In genomic region chr11:68037481-68038225, GRCh38 we compare ENCODE assay signal across 10 cellular contexts. TPM values are rescaled to one million over a fixed set of nuclear protein-coding genes. Genes with fewer than 3 reads are reported as not detected.
DNase-seq lines count a peak whose midpoint lies in the region; ATAC-seq and TF ChIP-seq lines count a peak whose summit lies in the region.
"Had no signal": no experiment of that assay in that cellular context is flagged by ENCODE, and none has a peak within 500 bp of the region (broad histone marks: within the 10 kb centered on the region; RNA-seq: fewer than 3 reads in every experiment).

No MANE protein-coding gene starts in this region.

- intact Hi-C loops in dendritic cell treated with granulocyte-macrophage colony-stimulating factor and Interleukin-4, amounts not matched to agents 40 ng/mL and 50 ng/mL, for 4 days (cut with micrococcal nuclease), result loop anchor here (5.0 to 10.0 kb wide), 2 partner anchors 40 to 77 kb away; no protein-coding TSS in a partner anchor
- intact Hi-C loops in lower leg skin (cut with DNase I; ENCODE audit: low total_unique reads), result no loop called here

- TF ChIP-seq CTCF in Loucy (conservative IDR thresholded peaks at IDR 0.05; ENCODE audit: low read length) (no peak), neural progenitor cell (IDR thresholded peaks at IDR 0.05) (no peak), lower leg skin (IDR thresholded peaks at IDR 0.05) (no peak)

- H3K27ac ChIP-seq in BLaER1 treated with 17β-estradiol and CSF1 and Interleukin-3, amounts not matched to agents 10 nM and 100 nM, result peak overlapping the region; percentile 79 to 92 (median 88)
- no peak overlapping the region for H3K27ac ChIP-seq in neural progenitor cell

- no peaks in the 10 kb centered on the region for H3K9me3 ChIP-seq in BLaER1 treated with 17β-estradiol and CSF1 and Interleukin-3, amounts not matched to agents 10 nM and 100 nM (replicated peaks in 1 of 11)
- H3K9me3 ChIP-seq in Loucy (ENCODE audit: insufficient read depth, low read depth, low read length), result no peaks in the 10 kb centered on the region
- H3K9me3 ChIP-seq in neural progenitor cell (ENCODE audit: low read depth), result no peaks in the 10 kb centered on the region

- peaks cover 67 to 79% (median 72%) of the 10 kb centered on the region in 10 experiments for H3K4me1 ChIP-seq in BLaER1 treated with 17β-estradiol and CSF1 and Interleukin-3, amounts not matched to agents 10 nM and 100 nM
- H3K4me1 ChIP-seq in Loucy (ENCODE audit: insufficient read depth, low read length, poor library complexity, severe bottlenecking) (peaks cover 36% of the 10 kb centered on the region), neural progenitor cell (peaks cover 16% of the 10 kb centered on the region)

- peak overlapping the region; percentile 63 for H3K4me3 Mint-ChIP-seq in dendritic cell treated with granulocyte-macrophage colony-stimulating factor and Interleukin-4, amounts not matched to agents 40 ng/mL and 50 ng/mL, for 4 days
- no peak overlapping the region for H3K4me3 Mint-ChIP-seq in neural progenitor cell

- 67 to 81% methylated on average over 16 to 18 of the region's 20 CpGs for WGBS in lower leg skin, 2 donors

- H3K27ac Mint-ChIP-seq in dendritic cell treated with granulocyte-macrophage colony-stimulating factor and Interleukin-4, amounts not matched to agents 40 ng/mL and 50 ng/mL, for 4 days, result peak overlapping the region; percentile 97
- peak overlapping the region; percentile 60 for H3K27ac Mint-ChIP-seq in neural progenitor cell

- no peaks in the 10 kb centered on the region for H3K27me3 Mint-ChIP-seq in dendritic cell treated with granulocyte-macrophage colony-stimulating factor and Interleukin-4, amounts not matched to agents 40 ng/mL and 50 ng/mL, for 4 days
- H3K27me3 Mint-ChIP-seq in neural progenitor cell (ENCODE audit: insufficient read depth, low read depth), result peaks cover 6% of the 10 kb centered on the region

- peaks cover 81% of the 10 kb centered on the region for H3K36me3 Mint-ChIP-seq in dendritic cell treated with granulocyte-macrophage colony-stimulating factor and Interleukin-4, amounts not matched to agents 40 ng/mL and 50 ng/mL, for 4 days (ENCODE audit: low read depth)
- H3K36me3 Mint-ChIP-seq in neural progenitor cell, result peaks cover 3% of the 10 kb centered on the region

- H3K9me2 ChIP-seq in Loucy (replicated peaks; ENCODE audit: low read depth, low read length), result no peaks in the 10 kb centered on the region

- peaks cover 13% of the 10 kb centered on the region; the same call in 1 of the 2 replicates for H3K79me2 ChIP-seq in Loucy (ENCODE audit: insufficient read depth, low read length)
- no peaks in the 10 kb centered on the region for H3K79me2 ChIP-seq in neural progenitor cell (ENCODE audit: low read depth)

- no peak for TF ChIP-seq POLR2A in lower leg skin (IDR thresholded peaks at IDR 0.05)

- H3K9ac ChIP-seq in BLaER1 treated with 17β-estradiol and CSF1 and Interleukin-3, amounts not matched to agents 10 nM and 100 nM, result peak overlapping the region; percentile 79 to 90 (median 86); a peak in 21 of 22 replicates
- H3K9ac ChIP-seq in Loucy (ENCODE audit: low read depth, low read length, poor library complexity, severe bottlenecking) (peak overlapping the region; percentile 43), neural progenitor cell (no peak overlapping the region)

- no peaks in the 10 kb centered on the region for H3K9me3 Mint-ChIP-seq in dendritic cell treated with granulocyte-macrophage colony-stimulating factor and Interleukin-4, amounts not matched to agents 40 ng/mL and 50 ng/mL, for 4 days
- H3K9me3 Mint-ChIP-seq in neural progenitor cell, result no peaks in the 10 kb centered on the region

- ATAC-seq in HG03521 (IDR thresholded peaks at IDR 0.05; ENCODE audit: unreplicated experiment), result no peak

- peaks cover 16 to 24% (median 22%) of the 10 kb centered on the region in 11 experiments for H4K20me1 ChIP-seq in BLaER1 treated with 17β-estradiol and CSF1 and Interleukin-3, amounts not matched to agents 10 nM and 100 nM
- peaks cover under 1% of the 10 kb centered on the region for H4K20me1 ChIP-seq in Loucy (ENCODE audit: insufficient read depth, low read length, poor library complexity, severe bottlenecking)
- no peaks in the 10 kb centered on the region for H4K20me1 ChIP-seq in neural progenitor cell (ENCODE audit: low read depth)

- H2AFZ ChIP-seq in Loucy (ENCODE audit: low read length) (no peak overlapping the region), neural progenitor cell (replicated peaks) (no peak overlapping the region)

- peaks cover 24 to 56% (median 32%) of the 10 kb centered on the region in 11 experiments for H3K36me3 ChIP-seq in BLaER1 treated with 17β-estradiol and CSF1 and Interleukin-3, amounts not matched to agents 10 nM and 100 nM
- H3K36me3 ChIP-seq in Loucy (ENCODE audit: insufficient read depth, low read length), result peaks cover 4% of the 10 kb centered on the region; the same call in 1 of the 2 replicates
- H3K36me3 ChIP-seq in neural progenitor cell, result no peaks in the 10 kb centered on the region

- H3K4me2 ChIP-seq in BLaER1 treated with 17β-estradiol and CSF1 and Interleukin-3, amounts not matched to agents 10 nM and 100 nM, result peak overlapping the region; percentile 93 to 100 (median 98)
- H3K4me2 ChIP-seq in Loucy (ENCODE audit: low read depth, low read length, poor library complexity, severe bottlenecking) (peak overlapping the region; percentile 50), neural progenitor cell (peak overlapping the region; percentile 74)

- peak overlapping the region in 4 of 10 experiments; percentile 79 to 94 (median 90); a peak in 4 of 20 replicates for H3K4me3 ChIP-seq in BLaER1 treated with 17β-estradiol and CSF1 and Interleukin-3, amounts not matched to agents 10 nM and 100 nM
- peak overlapping the region; percentile 10 for H3K4me3 ChIP-seq in Loucy (ENCODE audit: low read length, poor library complexity, severe bottlenecking)
- no peak overlapping the region for H3K4me3 ChIP-seq in neural progenitor cell
- no peak overlapping the region for H3K4me3 ChIP-seq in lower leg skin (ENCODE audit: low read depth, poor library complexity, severe bottlenecking)

- no peaks in the 10 kb centered on the region for H3K27me3 ChIP-seq in BLaER1 treated with 17β-estradiol and CSF1 and Interleukin-3, amounts not matched to agents 10 nM and 100 nM
- no peaks in the 10 kb centered on the region for H3K27me3 ChIP-seq in Loucy (ENCODE audit: insufficient read depth, low read length, poor library complexity, severe bottlenecking)
- no peaks in the 10 kb centered on the region for H3K27me3 ChIP-seq in neural progenitor cell

- peaks cover 76% of the 10 kb centered on the region for H3K4me1 Mint-ChIP-seq in dendritic cell treated with granulocyte-macrophage colony-stimulating factor and Interleukin-4, amounts not matched to agents 40 ng/mL and 50 ng/mL, for 4 days (ENCODE audit: low read depth)
- peaks cover 9% of the 10 kb centered on the region for H3K4me1 Mint-ChIP-seq in neural progenitor cell

- peaks cover 3% of the 10 kb centered on the region; the same call in 1 of the 2 replicates for H3F3A ChIP-seq in Loucy (ENCODE audit: low read depth)
- H3F3A ChIP-seq in neural progenitor cell (ENCODE audit: low read depth), result peaks cover 30% of the 10 kb centered on the region

- DNase-seq in neural progenitor cell (ENCODE audit: low spot score) (no peak), inferior parietal cortex (ENCODE audit: extremely low spot score) (no peak), lower leg skin (ENCODE audit: low spot score in 2 of 2) (no peak), A172 (ENCODE audit: low spot score) (no peak)
- DNase-seq: activated effector memory CD4-positive, alpha-beta T cell treated with anti-CD3 and anti-CD28 coated beads, Interleukin-2, amount 50 U/mL, for 16 hours; NCI-H345 had no signal

RNA-seq across cellular contexts. Expression of gene TCIRG1, which starts 1.2 kb away (rescaled TPM):
- total RNA-seq in neural progenitor cell (ENCODE audit: low replicate concordance) (10.7 and 19.4 TPM in 2 replicates), lower leg skin (10 to 100 TPM; 29.6 to 57.1 (median 34.8) TPM)
- 149 and 167 TPM in 2 replicates for total RNA-seq in A172 (2014; rRNA removed; shearing (Covaris generic))

RNA-seq across cellular contexts. Expression of gene NDUFS8, which starts 7.2 kb away (rescaled TPM):
- total RNA-seq in neural progenitor cell (ENCODE audit: low replicate concordance) (46.7 and 149 TPM in 2 replicates), lower leg skin (100 to 1,000 TPM; 136 to 206 (median 159) TPM)
- total RNA-seq in A172 (2014; rRNA removed; shearing (Covaris generic)), result 255 and 310 TPM in 2 replicates

RNA-seq across cellular contexts. Expression of gene ALDH3B1, which starts 27.5 kb away (rescaled TPM):
- total RNA-seq in neural progenitor cell (ENCODE audit: low replicate concordance), result 0.12 TPM in 1 of 2 replicates, not detected in the other
- total RNA-seq in lower leg skin, result 10 to 100 TPM in 1 of 4 donors, 1 to 10 TPM in 3; 5.4 to 11.6 (median 6.4) TPM
- total RNA-seq in A172 (2014; rRNA removed; shearing (Covaris generic)), result 54.0 and 64.8 TPM in 2 replicates

RNA-seq across cellular contexts. Expression of gene UNC93B1, which starts 33.8 kb away (rescaled TPM):
- total RNA-seq in neural progenitor cell (ENCODE audit: low replicate concordance) (8.8 and 11.1 TPM in 2 replicates), lower leg skin (10 to 100 TPM; 29.2 to 47.2 (median 44.3) TPM)
- total RNA-seq in A172 (2014; rRNA removed; shearing (Covaris generic)), result 22.1 and 34.3 TPM in 2 replicates
